Comparison of ENCODE assay signal across 1 cellular context in genomic region chr1:17790383-17791054, GRCh38.
TF ChIP-seq lines count a peak whose summit lies in the region.

No MANE protein-coding gene starts in this region.

TF ChIP-seq in HCT116, 20 proteins besides CTCF, POLR2A, EP300 and RAD21:
- TF ChIP-seq REST (IDR thresholded peaks at IDR 0.05; ENCODE audit: low read depth) (no peak), JUND (IDR thresholded peaks at IDR 0.05) (no peak), MAX (IDR thresholded peaks at IDR 0.05) (no peak), SIN3A (IDR thresholded peaks at IDR 0.05; ENCODE audit: low read depth) (no peak), CEBPB (IDR thresholded peaks at IDR 0.05; ENCODE audit: low read depth) (no peak), FOSL1 (IDR thresholded peaks at IDR 0.05; ENCODE audit: low read depth) (no peak), CBX3 (IDR thresholded peaks at IDR 0.05; ENCODE audit: low read depth) (no peak), YY1 (IDR thresholded peaks at IDR 0.05; ENCODE audit: extremely low read depth, insufficient replicate concordance, low read depth, low read length) (no peak)
